ENCODE assay signal across 8 cellular contexts in the genomic region with DNA sequence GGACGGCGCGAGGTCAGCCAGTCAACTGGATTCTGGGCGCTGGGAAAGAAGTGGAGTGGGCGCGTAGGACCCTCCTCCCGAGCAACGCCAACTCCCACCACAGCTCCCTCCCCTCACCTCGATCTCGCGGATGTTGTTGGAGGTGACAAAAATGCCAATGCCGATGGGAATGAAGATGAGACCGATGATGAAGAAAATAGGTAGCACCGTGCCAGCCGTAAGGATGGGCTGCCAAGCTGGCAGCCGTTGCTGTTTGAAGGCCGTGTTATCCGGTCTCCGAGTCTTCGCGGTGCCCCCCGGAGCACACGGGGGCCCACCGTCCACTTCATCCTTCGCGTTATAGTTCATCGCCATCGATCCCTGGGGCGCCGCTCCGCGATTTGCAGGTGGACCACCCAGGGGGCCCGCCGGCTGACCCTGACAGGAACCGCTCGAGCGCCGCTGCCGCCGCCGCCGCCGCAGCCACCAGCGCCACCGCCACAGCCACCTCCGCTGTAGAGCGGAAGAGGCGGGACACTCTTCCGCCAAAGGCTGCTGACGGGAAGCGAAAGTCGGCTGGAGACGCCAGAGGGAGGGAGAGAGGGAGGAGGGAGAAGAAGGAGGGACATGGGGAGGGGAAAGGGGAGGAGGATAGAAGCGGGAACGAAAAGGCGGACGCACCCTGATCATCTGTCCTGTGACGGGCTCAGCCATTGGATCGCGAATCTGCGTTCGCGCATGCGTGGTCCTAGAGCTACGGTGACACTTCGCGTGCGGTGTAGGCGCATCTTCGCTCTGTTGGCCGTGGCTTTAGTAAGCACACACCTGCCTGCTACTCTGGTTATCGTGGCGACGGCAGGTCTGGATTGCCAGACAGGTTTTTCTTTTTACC. TPM values are rescaled to one million over a fixed set of nuclear protein-coding genes. Genes with fewer than 3 reads are reported as not detected.
DNase-seq lines count a peak whose midpoint lies in the region; ATAC-seq, FAIRE-seq and TF ChIP-seq lines count a peak whose summit lies in the region.

TMEM30A (minus strand) TSS at position 508 of the 871 bp plus-strand sequence; CDS start at position 354, 154 bp downstream.

- H3K4me1 ChIP-seq in astrocyte (ENCODE audit: insufficient read depth, low read length) (peaks cover 10% of the 10 kb centered on the region), right cardiac atrium (ENCODE audit: control insufficient read depth, insufficient read depth, low read length) (no peaks in the 10 kb centered on the region), uterus (peaks cover 0 to 5% of the 10 kb centered on the region in 2 donors)

- no peak within 1 kb of the TSS for H3K27ac Mint-ChIP-seq in T-helper 2 cell treated with Interferon-gamma antibody and Interleukin-4, amounts not matched to agents 5 μg/mL and 100 μg/mL, for 36 hours
- no peak within 1 kb of the TSS for H3K27ac Mint-ChIP-seq in astrocyte (ENCODE audit: unreplicated experiment)

- no peak within 1 kb of the TSS for H3K4me3 Mint-ChIP-seq in T-helper 2 cell treated with Interferon-gamma antibody and Interleukin-4, amounts not matched to agents 5 μg/mL and 100 μg/mL, for 36 hours
- no peak within 1 kb of the TSS for H3K4me3 Mint-ChIP-seq in astrocyte (ENCODE audit: unreplicated experiment)

- peak within 1 kb of the TSS; percentile 97 for H3K4me2 ChIP-seq in astrocyte (ENCODE audit: low read length)

- H3K4me3 ChIP-seq in astrocyte (ENCODE audit: insufficient read depth, low read depth, low read length), result peak within 1 kb of the TSS; percentile 90
- H3K4me3 ChIP-seq in right cardiac atrium (ENCODE audit: low read length), result peak within 1 kb of the TSS; percentile 97
- peak within 1 kb of the TSS; percentile 80 to 90 for H3K4me3 ChIP-seq in uterus

- H3K9me3 Mint-ChIP-seq in T-helper 2 cell treated with Interferon-gamma antibody and Interleukin-4, amounts not matched to agents 5 μg/mL and 100 μg/mL, for 36 hours, result no peaks in the 10 kb centered on the region
- H3K9me3 Mint-ChIP-seq in astrocyte (ENCODE audit: unreplicated experiment), result no peaks in the 10 kb centered on the region

- no peaks in the 10 kb centered on the region for H3K27me3 ChIP-seq in astrocyte (ENCODE audit: insufficient read depth, low read length)
- H3K27me3 ChIP-seq in right cardiac atrium (ENCODE audit: control insufficient read depth, insufficient read depth), result no peaks in the 10 kb centered on the region
- no peaks in the 10 kb centered on the region for H3K27me3 ChIP-seq in uterus

- peaks cover 39% of the 10 kb centered on the region for H4K20me1 ChIP-seq in astrocyte (ENCODE audit: insufficient read depth, low read length)

- H3K9ac ChIP-seq in astrocyte (ENCODE audit: low read length), result peak within 1 kb of the TSS; percentile 96

- DNase-seq in GM18507 (ENCODE audit: extremely low spot score, insufficient read length, low read depth), result peak; percentile 92
- peak; percentile 95 to 96 for DNase-seq in NCI-H1930 (lab: John Stamatoyannopoulos, UW)
- DNase-seq in T-helper 2 cell treated with Interferon-gamma antibody and Interleukin-4, amounts not matched to agents 5 μg/mL and 100 μg/mL, for 36 hours (ENCODE audit: low spot score), result peak; percentile 98
- DNase-seq in astrocyte (ENCODE audit: low read depth), result peak; percentile 99
- DNase-seq in right cardiac atrium, result peak; percentile 98
- peak; percentile 99 for DNase-seq in pulmonary artery endothelial cell (ENCODE audit: low read depth, low spot score)
- peak; percentile 95 to 98 for DNase-seq in uterus

- no peaks in the 10 kb centered on the region for H3K36me3 ChIP-seq in astrocyte (ENCODE audit: insufficient read depth, low read length)
- H3K36me3 ChIP-seq in uterus, result no peaks in the 10 kb centered on the region

- peaks cover 6% of the 10 kb centered on the region for H3K36me3 Mint-ChIP-seq in T-helper 2 cell treated with Interferon-gamma antibody and Interleukin-4, amounts not matched to agents 5 μg/mL and 100 μg/mL, for 36 hours (ENCODE audit: low read depth)
- no peaks in the 10 kb centered on the region for H3K36me3 Mint-ChIP-seq in astrocyte (ENCODE audit: low read depth, unreplicated experiment)

- peaks cover 36% of the 10 kb centered on the region for H3K4me1 Mint-ChIP-seq in T-helper 2 cell treated with Interferon-gamma antibody and Interleukin-4, amounts not matched to agents 5 μg/mL and 100 μg/mL, for 36 hours (ENCODE audit: low read depth)
- peaks cover 10% of the 10 kb centered on the region for H3K4me1 Mint-ChIP-seq in astrocyte (ENCODE audit: low read depth, unreplicated experiment)

- no peaks in the 10 kb centered on the region for H3K27me3 Mint-ChIP-seq in T-helper 2 cell treated with Interferon-gamma antibody and Interleukin-4, amounts not matched to agents 5 μg/mL and 100 μg/mL, for 36 hours (ENCODE audit: low read depth)
- H3K27me3 Mint-ChIP-seq in astrocyte (ENCODE audit: low read depth, unreplicated experiment), result no peaks in the 10 kb centered on the region

- H3K9me3 ChIP-seq in astrocyte (ENCODE audit: insufficient read depth, low read depth, low read length) (no peaks in the 10 kb centered on the region), right cardiac atrium (ENCODE audit: control insufficient read depth, low read length) (no peaks in the 10 kb centered on the region), uterus (no peaks in the 10 kb centered on the region)

- H2AFZ ChIP-seq in astrocyte (ENCODE audit: low read depth, low read length), result peak within 1 kb of the TSS; percentile 82

- FAIRE-seq in GM18507 (lab: Jason Lieb, UNC) (peak; percentile 100), astrocyte (lab: Jason Lieb, UNC) (peak; percentile 98)

- peak; percentile 89 for TF ChIP-seq POLR2A in uterus (IDR thresholded peaks at IDR 0.05)

- under 1% methylated on average over 74 of the region's 74 CpGs for WGBS in right cardiac atrium

- H3K79me2 ChIP-seq in astrocyte (ENCODE audit: insufficient read depth, low read length), result peaks cover 54% of the 10 kb centered on the region

- TF ChIP-seq CTCF in astrocyte (IDR thresholded peaks at IDR 0.05; ENCODE audit: insufficient read depth, low read depth, low read length) (no peak), uterus (IDR thresholded peaks at IDR 0.05) (peak in 1 of 4 experiments; percentile 4)

- ATAC-seq in HG02973 (IDR thresholded peaks at IDR 0.05; ENCODE audit: unreplicated experiment) (peak; percentile 90), right cardiac atrium (peak; percentile 100)

- intact Hi-C loops in right cardiac atrium (cut with DNase I) (no loop called here), uterus (cut with DNase I; ENCODE audit: low total_unique reads) (no loop called here)

- peak within 1 kb of the TSS; percentile 90 for H3K27ac ChIP-seq in astrocyte (ENCODE audit: low read depth, low read length)
- H3K27ac ChIP-seq in right cardiac atrium (ENCODE audit: low read length), result peak within 1 kb of the TSS; percentile 85
- H3K27ac ChIP-seq in uterus, result peak within 1 kb of the TSS; percentile 90 to 94

RNA-seq across cellular contexts. Expression of gene TMEM30A, which starts in this region (rescaled TPM):
- 166 and 171 TPM in 2 replicates for total RNA-seq in astrocyte
- total RNA-seq in right cardiac atrium, result 10 to 100 TPM; 58.6 to 70.7 (median 65.5) TPM
- polyA plus RNA-seq in right cardiac atrium, result 34.6 TPM
- 233 and 297 TPM in 2 replicates for total RNA-seq in pulmonary artery endothelial cell
- 100 to 1,000 TPM in 2 of 4 donors, 10 to 100 TPM in 2; 71.0 to 194 (median 125) TPM for total RNA-seq in uterus

Comparison
In these comparisons a context has a peak if more than half of its experiments do, and no peak if none do; other contexts are left out.
1. Peak in every context shown above with its lines: DNase-seq, ATAC-seq, H3K4me3 ChIP-seq and H3K27ac ChIP-seq.